ENCODE assay signal across 10 cellular contexts in the genomic region with DNA sequence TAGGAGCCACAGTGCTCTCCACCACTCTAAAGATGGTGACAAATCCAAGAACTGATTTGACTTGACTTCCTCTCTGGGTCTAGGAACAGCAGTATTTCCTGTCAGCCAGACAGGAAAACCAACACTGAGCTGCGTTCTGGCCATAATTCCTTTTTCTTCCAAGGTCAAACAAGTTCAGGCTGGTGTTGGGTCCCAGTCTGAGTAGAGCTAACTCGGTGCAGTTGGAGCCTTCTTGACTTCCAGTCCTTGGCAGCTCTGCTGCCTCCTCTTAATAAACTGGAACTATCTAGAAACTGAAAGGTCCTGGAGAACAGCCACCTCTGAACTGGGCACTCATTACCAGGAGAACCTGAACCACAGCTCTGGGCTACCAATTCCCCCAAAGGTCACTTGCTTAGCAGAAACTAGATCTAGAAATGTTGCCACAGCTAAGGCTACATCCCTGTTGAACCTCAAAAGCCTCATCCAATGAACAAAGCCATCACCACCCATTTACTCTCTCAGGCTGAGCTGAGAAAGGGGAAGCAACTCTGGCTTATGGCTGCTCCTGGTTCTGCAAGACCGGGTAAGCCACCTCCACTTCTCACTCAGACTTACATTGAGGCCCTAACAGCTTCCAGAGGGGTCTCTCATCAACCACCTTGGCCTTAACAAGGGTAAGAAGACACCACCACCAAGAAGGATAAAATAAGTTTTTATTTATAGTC. TPM values are rescaled to one million over a fixed set of nuclear protein-coding genes. Genes with fewer than 3 reads are reported as not detected.
DNase-seq lines count a peak whose midpoint lies in the region; ATAC-seq and TF ChIP-seq lines count a peak whose summit lies in the region.
"Had no signal": no experiment of that assay in that cellular context is flagged by ENCODE, and none has a peak within 500 bp of the region (broad histone marks: within the 10 kb centered on the region; RNA-seq: fewer than 3 reads in every experiment).

No MANE protein-coding gene starts in this region.

- peaks cover 53% of the 10 kb centered on the region for H3K36me3 ChIP-seq in endodermal cell (ENCODE audit: control insufficient read depth, insufficient read depth, low read length)

- TF ChIP-seq CTCF in CD4-positive, alpha-beta T cell (IDR thresholded peaks at IDR 0.05): no peak
- TF ChIP-seq CTCF in endodermal cell (conservative IDR thresholded peaks at IDR 0.05): no peak
- TF ChIP-seq CTCF in natural killer cell (IDR thresholded peaks at IDR 0.05): no peak

- no peak for DNase-seq in CD4-positive, alpha-beta T cell
- peak; percentile 3 for DNase-seq in NAMALWA (ENCODE audit: low spot score)
- no peak for DNase-seq in endodermal cell
- no peak for DNase-seq in natural killer cell
- DNase-seq in DMS114 treated with DMSO at 0.1 percent for 48 hours (lab: John Stamatoyannopoulos, UW; ENCODE audit: unreplicated experiment): no peak
- DNase-seq in NCI-H2029 (lab: John Stamatoyannopoulos, UW): no peak
- DNase-seq in dedifferentiated amniotic fluid mesenchymal stem cell (ENCODE audit: extremely low spot score): no peak
- DNase-seq in NCI-H187 treated with DMSO at 0.1 percent for 48 hours (lab: John Stamatoyannopoulos, UW): no peak
- DNase-seq: activated CD4-positive, CD25-positive, alpha-beta regulatory T cell; stimulated activated CD4-positive, alpha-beta T cell treated with anti-CD3 and anti-CD28 coated beads, Interleukin-2, amount 100 ng/mL, for 24 hours had no signal

- H3K27me3 ChIP-seq in CD4-positive, alpha-beta T cell (ENCODE audit: control insufficient read depth, insufficient read depth, low read length): no peaks in the 10 kb centered on the region
- no peaks in the 10 kb centered on the region for H3K27me3 ChIP-seq in endodermal cell (ENCODE audit: control insufficient read depth, insufficient read depth, low read length, poor library complexity, severe bottlenecking)

- no peaks in the 10 kb centered on the region for H3K9me3 Mint-ChIP-seq in CD4-positive, alpha-beta T cell
- H3K9me3 Mint-ChIP-seq in endodermal cell (no peaks in the 10 kb centered on the region), natural killer cell (no peaks in the 10 kb centered on the region)

- H3K27ac ChIP-seq in CD4-positive, alpha-beta T cell (ENCODE audit: low read depth, low read length): no peak overlapping the region
- no peak overlapping the region for H3K27ac ChIP-seq in endodermal cell (ENCODE audit: low read depth, low read length)

- no peak overlapping the region for H3K4me3 Mint-ChIP-seq in CD4-positive, alpha-beta T cell
- H3K4me3 Mint-ChIP-seq in endodermal cell: no peak overlapping the region
- no peak overlapping the region for H3K4me3 Mint-ChIP-seq in natural killer cell

- CTCF ChIA-PET in CD4-positive, alpha-beta T cell (lab: Charles Lee): no interaction called here

- H3K4me1 ChIP-seq in endodermal cell (ENCODE audit: control insufficient read depth, insufficient read depth, low read length): peaks cover 3% of the 10 kb centered on the region

- no peaks in the 10 kb centered on the region for H3K27me3 Mint-ChIP-seq in CD4-positive, alpha-beta T cell
- H3K27me3 Mint-ChIP-seq in endodermal cell (ENCODE audit: insufficient read depth): no peaks in the 10 kb centered on the region
- H3K27me3 Mint-ChIP-seq in natural killer cell (ENCODE audit: low read depth in 2 of 2): no peaks in the 10 kb centered on the region

- H3K9ac ChIP-seq in endodermal cell (ENCODE audit: extremely low read depth, low read length, poor library complexity, severe bottlenecking): no peak overlapping the region

- H3K9me3 ChIP-seq in CD4-positive, alpha-beta T cell (ENCODE audit: control insufficient read depth, low read length): no peaks in the 10 kb centered on the region
- H3K9me3 ChIP-seq in endodermal cell (ENCODE audit: control insufficient read depth, low read length): no peaks in the 10 kb centered on the region

- intact Hi-C loops in CD4-positive, alpha-beta T cell (cut with DNase I, micrococcal nuclease): no loop called here
- intact Hi-C loops in natural killer cell (cut with micrococcal nuclease): no loop called here

- 82 to 100% methylated on average over 1 to 3 of the region's 3 CpGs for WGBS in endodermal cell (ENCODE audit: insufficient coverage in 1 of 2, insufficient read length in 1 of 2), 2 experiments

- H3K27ac Mint-ChIP-seq in CD4-positive, alpha-beta T cell: peak overlapping the region; percentile 35
- H3K27ac Mint-ChIP-seq in endodermal cell (peak overlapping the region; percentile 11), natural killer cell (peak overlapping the region; percentile 22 to 53)

- peaks cover 36% of the 10 kb centered on the region for H3K4me1 Mint-ChIP-seq in CD4-positive, alpha-beta T cell (ENCODE audit: low read depth)
- H3K4me1 Mint-ChIP-seq in endodermal cell: peaks cover 2% of the 10 kb centered on the region
- H3K4me1 Mint-ChIP-seq in natural killer cell: peaks cover 37 to 38% of the 10 kb centered on the region in 2 donors

- H3K36me3 Mint-ChIP-seq in CD4-positive, alpha-beta T cell (ENCODE audit: low read depth): peaks cover 90% of the 10 kb centered on the region
- H3K36me3 Mint-ChIP-seq in endodermal cell (ENCODE audit: low read depth) (peaks cover 30% of the 10 kb centered on the region), natural killer cell (no peaks in the 10 kb centered on the region)

- no peak for ATAC-seq in CD4-positive, alpha-beta T cell (ENCODE audit: poor library complexity)
- ATAC-seq in natural killer cell: peak in 2 of 3 donors; percentile 15 to 53

- no peak overlapping the region for H3K4me3 ChIP-seq in endodermal cell (ENCODE audit: low read length)

- POLR2A ChIA-PET in CD4-positive, alpha-beta T cell (lab: Charles Lee): interaction anchor here (1.2 to 1.3 kb wide), 2 partner anchors 9 to 28 kb away, joined by 3 to 4 read pairs; partner anchors contain the start of gene MAX

RNA-seq across cellular contexts. Expression of gene MAX, which starts 27.7 kb away (rescaled TPM):
- total RNA-seq in CD4-positive, alpha-beta T cell: 100 to 1,000 TPM; 159 to 171 TPM
- total RNA-seq in endodermal cell (10 to 100 TPM; 44.3 to 49.0 TPM), natural killer cell (100 to 1,000 TPM; 162 to 208 (median 191) TPM)
- polyA plus RNA-seq in endodermal cell (2013, experiment 1 of 2): 36.4 TPM
- polyA plus RNA-seq in endodermal cell (2013, experiment 2 of 2): 30.5 TPM
